8 cellular contexts compared by ENCODE assay signal in genomic region chr4:23889814-23890269, GRCh38. TPM values are rescaled to one million over a fixed set of nuclear protein-coding genes. Genes with fewer than 3 reads are reported as not detected.
DNase-seq lines count a peak whose midpoint lies in the region; ATAC-seq, FAIRE-seq and TF ChIP-seq lines count a peak whose summit lies in the region.

A gene with protein sequence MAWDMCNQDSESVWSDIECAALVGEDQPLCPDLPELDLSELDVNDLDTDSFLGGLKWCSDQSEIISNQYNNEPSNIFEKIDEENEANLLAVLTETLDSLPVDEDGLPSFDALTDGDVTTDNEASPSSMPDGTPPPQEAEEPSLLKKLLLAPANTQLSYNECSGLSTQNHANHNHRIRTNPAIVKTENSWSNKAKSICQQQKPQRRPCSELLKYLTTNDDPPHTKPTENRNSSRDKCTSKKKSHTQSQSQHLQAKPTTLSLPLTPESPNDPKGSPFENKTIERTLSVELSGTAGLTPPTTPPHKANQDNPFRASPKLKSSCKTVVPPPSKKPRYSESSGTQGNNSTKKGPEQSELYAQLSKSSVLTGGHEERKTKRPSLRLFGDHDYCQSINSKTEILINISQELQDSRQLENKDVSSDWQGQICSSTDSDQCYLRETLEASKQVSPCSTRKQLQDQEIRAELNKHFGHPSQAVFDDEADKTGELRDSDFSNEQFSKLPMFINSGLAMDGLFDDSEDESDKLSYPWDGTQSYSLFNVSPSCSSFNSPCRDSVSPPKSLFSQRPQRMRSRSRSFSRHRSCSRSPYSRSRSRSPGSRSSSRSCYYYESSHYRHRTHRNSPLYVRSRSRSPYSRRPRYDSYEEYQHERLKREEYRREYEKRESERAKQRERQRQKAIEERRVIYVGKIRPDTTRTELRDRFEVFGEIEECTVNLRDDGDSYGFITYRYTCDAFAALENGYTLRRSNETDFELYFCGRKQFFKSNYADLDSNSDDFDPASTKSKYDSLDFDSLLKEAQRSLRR (minus strand): TSS chr4:23890047. CDS start chr4:23889957, 90 bp downstream.

- H3K36me3 ChIP-seq in HepG2 (replicated peaks in 1 of 2; ENCODE audit: control insufficient read depth in 1 of 2, insufficient read depth in 2 of 2, low read length in 2 of 2) = 0 out of 5 replicates have a peak, but pooled peaks cover 1 to 5% of the 10 kb centered on the region in 2 experiments
- H3K36me3 ChIP-seq in suprapubic skin = no peaks in the 10 kb centered on the region

- in situ Hi-C loops in HepG2 (cut with HindIII; ENCODE audit: extremely low pct_ligation_motif_present, low pct_unique_long_range_greater_than_20kb) = loop anchor here (25.0 kb wide), 1 partner anchor 697 kb away; the partner anchor contains the start of gene DHX15

- H3K27ac ChIP-seq in coronary artery (peak within 1 kb of the TSS; percentile 71 to 82), HepG2 (ENCODE audit: extremely low read length, insufficient read depth, low read length) (peak within 1 kb of the TSS; percentile 66), suprapubic skin (peak within 1 kb of the TSS; percentile 81)

- TF ChIP-seq POLR2A in HepG2 (IDR thresholded peaks at IDR 0.05; ENCODE audit: insufficient read depth in 1 of 2, low read depth in 2 of 2, low read length in 2 of 2) = peak; percentile 89 to 95
- TF ChIP-seq POLR2A in suprapubic skin (IDR thresholded peaks at IDR 0.05) = peak in 1 of 2 donors; percentile 45

- CTCF ChIA-PET in HepG2 (lab: Yijun Ruan, JAX; ENCODE audit: low intra/inter-chr PET ratio, low total read pairs) = no interaction called here

- peak within 1 kb of the TSS; percentile 75 for H3K9ac ChIP-seq in HepG2 (ENCODE audit: insufficient read depth, low read depth, low read length)

- BruUV-seq in HepG2 (replicated peaks; lab: Mats Ljungman, UMichigan) = no TSS peak

- peak; percentile 39 for FAIRE-seq in HepG2 (lab: Jason Lieb, UNC)
- no peak for FAIRE-seq in HTR-8/SVneo (lab: Jason Lieb, UNC)

- H3K79me2 ChIP-seq in HepG2 (ENCODE audit: insufficient read depth, low read length) = peaks cover 56% of the 10 kb centered on the region

- peak within 1 kb of the TSS; percentile 75 for H3K4me3 ChIP-seq in coronary artery
- peak within 1 kb of the TSS; percentile 79 to 82 (median 80) for H3K4me3 ChIP-seq in HepG2 (replicated peaks in 1 of 3; ENCODE audit: insufficient read depth in 1 of 3, low read depth in 2 of 3, low read length in 3 of 3)
- H3K4me3 ChIP-seq in suprapubic skin = peak within 1 kb of the TSS; percentile 52

- peaks cover 2 to 4% of the 10 kb centered on the region in 2 experiments; a peak in 1 of 5 replicates for H3K27me3 ChIP-seq in HepG2 (ENCODE audit: control insufficient read depth in 1 of 2, insufficient read depth in 2 of 2, low read length in 2 of 2)
- no peaks in the 10 kb centered on the region for H3K27me3 ChIP-seq in suprapubic skin

- ATAC-seq in HepG2 = peak; percentile 86

- DNase-seq in AG08395 (ENCODE audit: low spot score) (peak; percentile 22), H4 (ENCODE audit: low spot score) (peak; percentile 71), NCI-H524 treated with DMSO at 0.1 percent for 48 hours (lab: John Stamatoyannopoulos, UW) (peak; percentile 61), coronary artery (ENCODE audit: low spot score) (peak; percentile 80), HepG2 (ENCODE audit: low spot score) (peak; percentile 80), suprapubic skin (ENCODE audit: low spot score in 2 of 2) (peak in 1 of 2 donors; percentile 70), CD1c-positive myeloid dendritic cell (ENCODE audit: extremely low spot score) (no peak), HTR-8/SVneo (ENCODE audit: insufficient read length, low spot score) (no peak)

- peaks cover 5% of the 10 kb centered on the region for H4K20me1 ChIP-seq in HepG2 (ENCODE audit: insufficient read depth, low read length)

- no peak for TF ChIP-seq RAD21 in HepG2 (CRISPR knock-in tag; IDR thresholded peaks at IDR 0.05)

- TF ChIP-seq CTCF in coronary artery (IDR thresholded peaks at IDR 0.05) (no peak), HepG2 (CRISPR knock-in tag; IDR thresholded peaks at IDR 0.05) (0 out of 2 replicates have a peak, but pooled peaks have one; percentile 12), suprapubic skin (IDR thresholded peaks at IDR 0.05) (no peak)

- POLR2A ChIA-PET in HepG2 (lab: Yijun Ruan, JAX) = interaction anchor here (0.5 to 2.7 kb wide), 19 partner anchors 9 to 1214 kb away, joined by 3 to 22 read pairs (median 5); partner anchors contain the start of gene DHX15

- H3K9me3 ChIP-seq in HepG2 (ENCODE audit: low read length) (no peaks in the 10 kb centered on the region), suprapubic skin (no peaks in the 10 kb centered on the region)

- peak within 1 kb of the TSS; percentile 76 for H2AFZ ChIP-seq in HepG2 (ENCODE audit: low read length)

- intact Hi-C loops in HepG2 (cut with micrococcal nuclease; ENCODE audit: unreplicated experiment) = loop anchor here (1.0 to 10.0 kb wide), 3 partner anchors 9 to 105 kb away; no protein-coding TSS in a partner anchor

- H3K4me1 ChIP-seq in HepG2 (ENCODE audit: insufficient read depth, low read length) = peaks cover 41% of the 10 kb centered on the region
- peaks cover 33% of the 10 kb centered on the region for H3K4me1 ChIP-seq in suprapubic skin

- 0% methylated on average over 5 of the region's 9 CpGs for WGBS in HepG2 (ENCODE audit: low lambda C conversion rate)
- 2% methylated on average over 9 of the region's 9 CpGs for WGBS in suprapubic skin

- no peak for TF ChIP-seq EP300 in HepG2 (IDR thresholded peaks at IDR 0.05; ENCODE audit: low read depth in 2 of 2, low read length in 2 of 2)
- TF ChIP-seq EP300 in HepG2 (CRISPR knock-in tag; IDR thresholded peaks at IDR 0.05; ENCODE audit: borderline replicate concordance) = no peak; the same call in 1 of the 2 replicates
- TF ChIP-seq EP300 in suprapubic skin (IDR thresholded peaks at IDR 0.05) = no peak

- H3K4me2 ChIP-seq in HepG2 (ENCODE audit: low read depth, low read length) = peak within 1 kb of the TSS; percentile 93

TF ChIP-seq in HepG2, 621 proteins besides CTCF, POLR2A, EP300 and RAD21 (continues in another document):
- TF ChIP-seq CREM (IDR thresholded peaks at IDR 0.05) (peak; percentile 85), CREM (CRISPR knock-in tag; IDR thresholded peaks at IDR 0.05) (no peak), ZNF737 (CRISPR knock-in tag; IDR thresholded peaks at IDR 0.05; ENCODE audit: borderline replicate concordance) (0 out of 2 replicates have a peak, but pooled peaks have one; percentile 44), XRCC5 (optimal IDR thresholded peaks at IDR 0.05; ENCODE audit: low read length) (no peak), HMGXB3 (CRISPR knock-in tag; IDR thresholded peaks at IDR 0.05; ENCODE audit: borderline replicate concordance) (peak; percentile 70)

RNA-seq across cellular contexts. Expression of the gene that starts here (rescaled TPM):
- total RNA-seq in H4 (2014; rRNA removed; shearing (Covaris generic)) = 0.94 and 2.4 TPM in 2 replicates
- total RNA-seq in HepG2 (2016; rRNA removed; fragmentation: Illumina TruSeq; extraction: Trizol) = 18.8 and 20.7 TPM in 2 replicates
- 2.1 and 2.8 TPM in 2 replicates for total RNA-seq in HepG2 (2016; cell fraction: cytosol; rRNA removed; fragmentation: Illumina TruSeq; extraction: Trizol; ENCODE audit: low read depth)
- total RNA-seq in HepG2 (2016; cell fraction: insoluble cytoplasmic fraction; rRNA removed; fragmentation: Illumina TruSeq; extraction: Trizol) = 16.5 and 17.8 TPM in 2 replicates
- 5.2 and 6.9 TPM in 2 replicates for total RNA-seq in HepG2 (2016; cell fraction: membrane; rRNA removed; fragmentation: Illumina TruSeq; extraction: Trizol)
- total RNA-seq in HepG2 (2016; cell fraction: nucleus; rRNA removed; fragmentation: Illumina TruSeq; extraction: Trizol) = 48.8 and 51.3 TPM in 2 replicates
- polyA plus RNA-seq in HepG2 (2011; rRNA removed) = 26.3 and 37.3 TPM in 2 replicates
- polyA plus RNA-seq in HepG2 (2011; cell fraction: cytosol; rRNA removed) = 21.3 and 25.7 TPM in 2 replicates
- polyA plus RNA-seq in HepG2 (2011; cell fraction: nucleus; rRNA removed) = 53.6 and 57.4 TPM in 2 replicates
- 18.4 and 30.5 TPM in 2 replicates for polyA plus RNA-seq in HepG2 (2012)
- 1.1 TPM in 2 replicates for polyA plus RNA-seq in HepG2 (2016; cell fraction: cytosol; fragmentation: Illumina TruSeq; extraction: Trizol; ENCODE audit: low read depth)
- 10.3 and 10.7 TPM in 2 replicates for polyA plus RNA-seq in HepG2 (2016; cell fraction: insoluble cytoplasmic fraction; fragmentation: Illumina TruSeq; extraction: Trizol; ENCODE audit: low read depth)
- 1.2 and 1.5 TPM in 2 replicates for polyA plus RNA-seq in HepG2 (2016; cell fraction: membrane; fragmentation: Illumina TruSeq; extraction: Trizol; ENCODE audit: low read depth)
- polyA plus RNA-seq in HepG2 (2016; cell fraction: nucleus; fragmentation: Illumina TruSeq; extraction: Trizol; ENCODE audit: insufficient read depth, low read depth) = 13.7 and 14.4 TPM in 2 replicates
- polyA minus RNA-seq in HepG2 (2011; rRNA and poly(A)+ RNA removed; ENCODE audit: low replicate concordance) = 26.6 and 166 TPM in 2 replicates
- 30.3 and 31.7 TPM in 2 replicates for polyA minus RNA-seq in HepG2 (2011; cell fraction: cytosol; rRNA and poly(A)+ RNA removed)
- polyA minus RNA-seq in HepG2 (2011; cell fraction: nucleus; rRNA and poly(A)+ RNA removed) = 453 and 498 TPM in 2 replicates
- total RNA-seq in suprapubic skin = 10 to 100 TPM; 10.5 to 33.4 (median 13.2) TPM

Comparison
In these comparisons a context has a peak if more than half of its experiments do, and no peak if none do; other contexts are left out.
1. DNase-seq: peak in AG08395 (single experiment), H4 (single experiment), NCI-H524 treated with DMSO at 0.1 percent for 48 hours (single experiment), coronary artery (single experiment) and HepG2 (single experiment); none in CD1c-positive myeloid dendritic cell (single experiment) and HTR-8/SVneo (single experiment).
2. Peak in every context shown above with its lines, with median percentiles within 50 percentile points of each other: H3K27ac ChIP-seq and H3K4me3 ChIP-seq.